ENCODE assay signal across 1 cellular context in the genomic region with DNA sequence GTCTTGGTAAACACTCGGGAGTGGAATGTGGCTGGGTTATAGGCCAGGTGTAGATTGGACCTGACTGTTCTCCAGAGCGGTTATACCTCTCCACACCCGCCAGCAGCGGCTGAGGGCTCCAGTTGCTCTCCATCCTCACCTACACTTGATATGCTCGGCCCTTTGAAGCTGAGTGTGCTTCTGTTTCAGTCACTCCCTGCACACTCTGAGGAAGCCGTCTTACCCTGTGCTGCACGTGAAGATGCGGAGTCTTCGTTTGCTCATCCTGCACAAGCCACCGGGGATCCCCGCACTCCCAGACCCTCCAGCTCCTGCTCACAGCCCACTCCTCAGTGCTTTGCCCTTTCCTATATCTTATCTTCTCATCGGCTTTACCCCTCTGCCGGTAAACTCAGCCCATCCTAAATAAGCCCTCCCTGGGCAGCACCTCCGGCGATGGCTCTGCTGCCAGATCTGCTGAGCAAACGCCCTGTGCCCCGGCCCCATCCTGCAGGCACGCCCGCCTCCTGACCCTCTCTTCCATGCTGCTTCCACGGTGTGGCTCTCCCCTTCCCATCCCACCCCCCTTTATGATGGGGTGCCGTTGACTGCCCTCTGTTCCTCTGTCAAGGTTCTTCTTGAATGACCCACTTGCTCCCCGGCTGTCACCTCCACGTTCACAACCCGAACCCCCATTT.
TF ChIP-seq lines count a peak whose summit lies in the region.

No MANE protein-coding gene starts in this region.

TF ChIP-seq in GM23338, 12 proteins besides CTCF, POLR2A, EP300 and RAD21 (continued from another document):
- TF ChIP-seq ZNF462 (CRISPR knock-in tag; IDR thresholded peaks at IDR 0.05) (no peak), ZNF114 (CRISPR knock-in tag; IDR thresholded peaks at IDR 0.05) (no peak), NANOG (IDR thresholded peaks at IDR 0.05; ENCODE audit: borderline replicate concordance) (no peak), EZH2phosphoT487 (IDR thresholded peaks at IDR 0.05; ENCODE audit: unreplicated experiment) (no peak), JUNB (IDR thresholded peaks at IDR 0.05; ENCODE audit: unreplicated experiment) (no peak)
- TF ChIP-seq, protein P1, sequence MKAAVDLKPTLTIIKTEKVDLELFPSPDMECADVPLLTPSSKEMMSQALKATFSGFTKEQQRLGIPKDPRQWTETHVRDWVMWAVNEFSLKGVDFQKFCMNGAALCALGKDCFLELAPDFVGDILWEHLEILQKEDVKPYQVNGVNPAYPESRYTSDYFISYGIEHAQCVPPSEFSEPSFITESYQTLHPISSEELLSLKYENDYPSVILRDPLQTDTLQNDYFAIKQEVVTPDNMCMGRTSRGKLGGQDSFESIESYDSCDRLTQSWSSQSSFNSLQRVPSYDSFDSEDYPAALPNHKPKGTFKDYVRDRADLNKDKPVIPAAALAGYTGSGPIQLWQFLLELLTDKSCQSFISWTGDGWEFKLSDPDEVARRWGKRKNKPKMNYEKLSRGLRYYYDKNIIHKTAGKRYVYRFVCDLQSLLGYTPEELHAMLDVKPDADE (IDR thresholded peaks at IDR 0.05): no peak
